Comparison of ENCODE assay signal across 7 cellular contexts in the genomic region with DNA sequence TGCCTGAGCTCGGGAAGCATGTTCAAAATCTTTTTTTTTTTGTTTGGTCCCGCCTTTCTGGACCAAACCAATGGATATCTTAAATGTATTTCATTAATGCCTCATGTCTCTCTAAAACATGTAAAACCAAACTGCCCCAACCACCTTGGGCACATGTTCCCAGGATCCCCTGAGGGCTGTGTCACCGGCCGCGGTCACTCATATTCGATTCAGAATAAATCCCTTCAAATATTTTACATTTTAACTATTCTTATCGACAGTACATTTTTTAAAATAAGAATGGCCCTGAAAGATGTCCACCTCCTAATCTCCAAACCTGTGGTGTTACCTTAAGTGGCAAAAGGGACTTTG. TPM values are rescaled to one million over a fixed set of nuclear protein-coding genes. Genes with fewer than 3 reads are reported as not detected.
DNase-seq lines count a peak whose midpoint lies in the region; ATAC-seq, FAIRE-seq and TF ChIP-seq lines count a peak whose summit lies in the region.
"Had no signal": no experiment of that assay in that cellular context is flagged by ENCODE, and none has a peak within 500 bp of the region (broad histone marks: within the 10 kb centered on the region; RNA-seq: fewer than 3 reads in every experiment).

No MANE protein-coding gene starts in this region.

- no peak for TF ChIP-seq CTCF in bronchial epithelial cell (IDR thresholded peaks at IDR 0.05; ENCODE audit: insufficient read depth, low read length, severe bottlenecking)

- no peak overlapping the region for H2AFZ ChIP-seq in Karpas-422 (ENCODE audit: low read length)

- H3K79me2 ChIP-seq in Karpas-422 (ENCODE audit: low read length): peaks cover 37% of the 10 kb centered on the region

- H3K9ac ChIP-seq in Karpas-422 (ENCODE audit: low read length): peak overlapping the region; percentile 100

- no peaks in the 10 kb centered on the region for H3K9me2 ChIP-seq in Karpas-422 (replicated peaks; ENCODE audit: insufficient read depth, low read length)

- H3K4me1 ChIP-seq in Karpas-422 (ENCODE audit: low read length): peaks cover 27% of the 10 kb centered on the region

- DNase-seq in Karpas-422: no peak
- no peak for DNase-seq in bronchial epithelial cell (ENCODE audit: low read depth)
- DNase-seq in skeletal muscle cell (ENCODE audit: low read depth): no peak
- DNase-seq in NCI-H2171 treated with DMSO at 0.1 percent for 48 hours (lab: John Stamatoyannopoulos, UW): no peak
- DNase-seq: NCI-H69 had no signal

- no peaks in the 10 kb centered on the region for H4K20me1 ChIP-seq in Karpas-422 (ENCODE audit: insufficient read depth, low read depth, low read length)

- H3K27ac ChIP-seq in Karpas-422 (ENCODE audit: low read length): peak overlapping the region; percentile 93; the same call in 1 of the 2 replicates

- peak overlapping the region; percentile 99 for H3K4me3 ChIP-seq in Karpas-422 (ENCODE audit: low read length)
- peak overlapping the region; percentile 58 for H3K4me3 ChIP-seq in bronchial epithelial cell (ENCODE audit: low read depth, low read length)
- H3K4me3 ChIP-seq in skeletal muscle cell (ENCODE audit: low read depth, low read length): peak overlapping the region; percentile 79

- ATAC-seq in HG03378 (IDR thresholded peaks at IDR 0.05; ENCODE audit: unreplicated experiment) (no peak), HG02870 (IDR thresholded peaks at IDR 0.05; ENCODE audit: unreplicated experiment) (no peak)

- no peaks in the 10 kb centered on the region for H3K27me3 ChIP-seq in Karpas-422 (ENCODE audit: low read length)
- H3K27me3 ChIP-seq in bronchial epithelial cell (ENCODE audit: control insufficient read depth, insufficient read depth, low read length): no peaks in the 10 kb centered on the region

- H3K9me3 ChIP-seq in Karpas-422 (ENCODE audit: low read length): no peaks in the 10 kb centered on the region

- peak overlapping the region; percentile 99 for H3K4me2 ChIP-seq in Karpas-422 (ENCODE audit: low read depth, low read length, poor library complexity, severe bottlenecking)

- no peaks in the 10 kb centered on the region for H3K36me3 ChIP-seq in Karpas-422 (ENCODE audit: insufficient read depth, low read length)
- peaks cover 23% of the 10 kb centered on the region for H3K36me3 ChIP-seq in bronchial epithelial cell (ENCODE audit: control insufficient read depth, insufficient read depth, low read length)

- no peak for FAIRE-seq in bronchial epithelial cell (lab: Jason Lieb, UNC)

RNA-seq across cellular contexts. Expression of a gene that starts 2.1 kb away (rescaled TPM):
- total RNA-seq in Karpas-422 (2014; rRNA removed; shearing (Covaris generic); ENCODE audit: low replicate concordance): 59.4 and 107 TPM in 2 replicates
- total RNA-seq in bronchial epithelial cell: 361 and 427 TPM in 2 replicates

RNA-seq across cellular contexts. Expression of a gene that starts 30.4 kb away (rescaled TPM):
- total RNA-seq in Karpas-422 (2014; rRNA removed; shearing (Covaris generic); ENCODE audit: low replicate concordance): 8.5 and 53.1 TPM in 2 replicates
- 150 and 199 TPM in 2 replicates for total RNA-seq in bronchial epithelial cell

RNA-seq across cellular contexts. Expression of a gene that starts 32.4 kb away (rescaled TPM):
- 0.37 and 4.6 TPM in 2 replicates for total RNA-seq in Karpas-422 (2014; rRNA removed; shearing (Covaris generic); ENCODE audit: low replicate concordance)
- total RNA-seq in bronchial epithelial cell: 0.26 and 0.38 TPM in 2 replicates

RNA-seq across cellular contexts. Expression of a gene that starts 54.9 kb away (rescaled TPM):
- total RNA-seq in Karpas-422 (2014; rRNA removed; shearing (Covaris generic); ENCODE audit: low replicate concordance): 13.5 and 25.4 TPM in 2 replicates
- 26.3 and 29.4 TPM in 2 replicates for total RNA-seq in bronchial epithelial cell

RNA-seq across cellular contexts. Expression of a gene that starts 55.6 kb away (rescaled TPM):
- total RNA-seq in Karpas-422 (2014; rRNA removed; shearing (Covaris generic); ENCODE audit: low replicate concordance): 6.2 and 14.3 TPM in 2 replicates
- total RNA-seq in bronchial epithelial cell: 0.90 and 1.1 TPM in 2 replicates
